Comparison of ENCODE assay signal across 1 cellular context in the genomic region with DNA sequence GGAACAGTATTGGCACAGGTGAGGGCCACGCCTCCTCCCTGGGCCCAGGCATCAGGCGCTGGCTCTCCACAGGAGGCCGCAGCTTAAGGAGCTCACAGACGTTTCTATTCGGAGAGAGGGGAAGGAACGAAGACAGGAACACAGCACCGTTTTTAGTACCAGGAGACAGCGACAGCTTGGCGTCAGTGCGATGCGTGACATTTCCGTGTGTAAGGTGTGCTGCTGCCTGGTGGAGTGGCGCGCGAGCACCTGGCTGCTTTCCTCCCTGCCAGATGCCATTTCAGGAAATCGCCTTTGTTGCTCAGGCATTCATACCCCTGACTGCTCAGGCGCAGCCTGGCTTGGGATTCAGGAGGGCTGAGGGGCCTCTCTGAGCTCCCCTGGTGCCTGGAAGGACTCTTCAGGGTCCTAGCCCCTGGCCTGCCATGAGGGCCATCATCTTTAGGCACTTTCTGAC.
TF ChIP-seq lines count a peak whose summit lies in the region.

No MANE protein-coding gene starts in this region.

TF ChIP-seq in H1, 55 proteins besides CTCF, POLR2A, EP300 and RAD21:
- TF ChIP-seq, protein P1, sequence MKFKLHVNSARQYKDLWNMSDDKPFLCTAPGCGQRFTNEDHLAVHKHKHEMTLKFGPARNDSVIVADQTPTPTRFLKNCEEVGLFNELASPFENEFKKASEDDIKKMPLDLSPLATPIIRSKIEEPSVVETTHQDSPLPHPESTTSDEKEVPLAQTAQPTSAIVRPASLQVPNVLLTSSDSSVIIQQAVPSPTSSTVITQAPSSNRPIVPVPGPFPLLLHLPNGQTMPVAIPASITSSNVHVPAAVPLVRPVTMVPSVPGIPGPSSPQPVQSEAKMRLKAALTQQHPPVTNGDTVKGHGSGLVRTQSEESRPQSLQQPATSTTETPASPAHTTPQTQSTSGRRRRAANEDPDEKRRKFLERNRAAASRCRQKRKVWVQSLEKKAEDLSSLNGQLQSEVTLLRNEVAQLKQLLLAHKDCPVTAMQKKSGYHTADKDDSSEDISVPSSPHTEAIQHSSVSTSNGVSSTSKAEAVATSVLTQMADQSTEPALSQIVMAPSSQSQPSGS (IDR thresholded peaks at IDR 0.05; ENCODE audit: low read length) = no peak
- TF ChIP-seq RNF2 (IDR thresholded peaks at IDR 0.05; ENCODE audit: borderline replicate concordance, low read depth, low read length, missing control alignments, poor library complexity, severe bottlenecking) (no peak), ZNF274 (IDR thresholded peaks at IDR 0.05; ENCODE audit: borderline replicate concordance, extremely low read depth, low read length) (no peak), HDAC6 (IDR thresholded peaks at IDR 0.05; ENCODE audit: low read depth, low read length) (no peak), CTBP2 (IDR thresholded peaks at IDR 0.05; ENCODE audit: borderline replicate concordance, insufficient read depth, insufficient read length, low read length) (no peak), EZH2 (IDR thresholded peaks at IDR 0.05; ENCODE audit: low read depth, low read length, severe bottlenecking) (no peak), TAF1 (IDR thresholded peaks at IDR 0.05; ENCODE audit: low read depth, low read length) (peak; percentile 47), TAF7 (optimal IDR thresholded peaks at IDR 0.05; ENCODE audit: borderline replicate concordance, low read depth, low read length) (no peak), JUND (IDR thresholded peaks at IDR 0.05; ENCODE audit: low read length) (no peak), JUN (IDR thresholded peaks at IDR 0.05; ENCODE audit: low read depth, low read length) (no peak), HDAC2 (IDR thresholded peaks at IDR 0.05; ENCODE audit: borderline replicate concordance in 1 of 2, low read depth in 2 of 2, low read length in 2 of 2) (peak in 1 of 2 experiments; percentile 27; a peak in 1 of 4 replicates), TCF12 (IDR thresholded peaks at IDR 0.05; ENCODE audit: low read depth, low read length) (0 out of 2 replicates have a peak, but pooled peaks have one; percentile 57), TEAD4 (IDR thresholded peaks at IDR 0.05; ENCODE audit: low read depth, low read length) (0 out of 2 replicates have a peak, but pooled peaks have one; percentile 11), SIN3A (conservative IDR thresholded peaks at IDR 0.05 in 1 of 2, IDR thresholded peaks at IDR 0.05 in 1 of 2; ENCODE audit: low read depth in 1 of 2, low read length in 2 of 2) (peak in 1 of 2 experiments; percentile 65; a peak in 1 of 4 replicates), NRF1 (IDR thresholded peaks at IDR 0.05; ENCODE audit: low read depth, low read length) (no peak), SIRT6 (IDR thresholded peaks at IDR 0.05; ENCODE audit: low read length) (no peak), ASH2L (IDR thresholded peaks at IDR 0.05; ENCODE audit: low read length) (peak; percentile 57), CHD2 (IDR thresholded peaks at IDR 0.05; ENCODE audit: low read length) (0 out of 2 replicates have a peak, but pooled peaks have one; percentile 30), BRCA1 (IDR thresholded peaks at IDR 0.05; ENCODE audit: low read depth, low read length) (no peak), KDM5A (IDR thresholded peaks at IDR 0.05; ENCODE audit: low read length) (no peak), EGR1 (IDR thresholded peaks at IDR 0.05; ENCODE audit: borderline replicate concordance, low read depth, low read length) (no peak), KDM1A (IDR thresholded peaks at IDR 0.05; ENCODE audit: borderline replicate concordance, low read length) (no peak), TBP (IDR thresholded peaks at IDR 0.05; ENCODE audit: low read depth, low read length) (no peak), RFX5 (IDR thresholded peaks at IDR 0.05; ENCODE audit: borderline replicate concordance, low read depth, low read length) (no peak), YY1 (IDR thresholded peaks at IDR 0.05; ENCODE audit: low read depth, low read length) (0 out of 2 replicates have a peak, but pooled peaks have one; percentile 53), SP4 (IDR thresholded peaks at IDR 0.05; ENCODE audit: low read length) (no peak), SP1 (IDR thresholded peaks at IDR 0.05; ENCODE audit: low read depth, low read length) (peak; percentile 48; the same call in 1 of the 2 replicates), KDM4A (IDR thresholded peaks at IDR 0.05; ENCODE audit: low read depth, low read length, severe bottlenecking) (no peak), CHD7 (IDR thresholded peaks at IDR 0.05; ENCODE audit: insufficient replicate concordance, low read length) (no peak), SP2 (IDR thresholded peaks at IDR 0.05; ENCODE audit: low read length) (no peak), BACH1 (IDR thresholded peaks at IDR 0.05; ENCODE audit: low read length) (no peak), NANOG (IDR thresholded peaks at IDR 0.05; ENCODE audit: insufficient read depth, low read depth, low read length, poor library complexity, severe bottlenecking) (no peak), PHF8 (conservative IDR thresholded peaks at IDR 0.05; ENCODE audit: low read depth, low read length) (no peak), BCL11A (IDR thresholded peaks at IDR 0.05; ENCODE audit: low read depth in 2 of 2, low read length in 2 of 2) (no peak), SIX5 (IDR thresholded peaks at IDR 0.05; ENCODE audit: low read depth, low read length) (no peak), GTF2F1 (IDR thresholded peaks at IDR 0.05; ENCODE audit: borderline replicate concordance, low read depth, low read length) (no peak), CREB1 (IDR thresholded peaks at IDR 0.05) (no peak; the same call in 1 of the 2 replicates), FOSL1 (IDR thresholded peaks at IDR 0.05; ENCODE audit: insufficient read depth, low read depth, low read length) (peak; percentile 87), SRF (IDR thresholded peaks at IDR 0.05; ENCODE audit: low read depth, low read length) (no peak), CBX8 (IDR thresholded peaks at IDR 0.05; ENCODE audit: borderline replicate concordance, low read depth, low read length) (no peak), MAFK (IDR thresholded peaks at IDR 0.05; ENCODE audit: low read depth, low read length) (no peak), POLR2AphosphoS5 (IDR thresholded peaks at IDR 0.05; ENCODE audit: low read depth, low read length) (peak; percentile 42; the same call in 1 of the 2 replicates), CHD1 (IDR thresholded peaks at IDR 0.05; ENCODE audit: low read depth, low read length) (no peak), RXRA (IDR thresholded peaks at IDR 0.05; ENCODE audit: insufficient read depth, low read depth, low read length) (no peak), RBBP5 (IDR thresholded peaks at IDR 0.05; ENCODE audit: borderline replicate concordance, low read depth, low read length) (peak; percentile 88), POU5F1 (IDR thresholded peaks at IDR 0.05; ENCODE audit: low read depth, low read length) (no peak), GABPA (IDR thresholded peaks at IDR 0.05; ENCODE audit: borderline replicate concordance, insufficient read depth, low read length) (no peak), SAP30 (IDR thresholded peaks at IDR 0.05; ENCODE audit: insufficient read depth, insufficient replicate concordance, low read length) (no peak), CBX5 (IDR thresholded peaks at IDR 0.05; ENCODE audit: low read depth, low read length) (no peak), CEBPB (IDR thresholded peaks at IDR 0.05; ENCODE audit: low read depth, low read length) (no peak), SUZ12 (IDR thresholded peaks at IDR 0.05; ENCODE audit: low read length) (no peak)
- TF ChIP-seq, protein P2, sequence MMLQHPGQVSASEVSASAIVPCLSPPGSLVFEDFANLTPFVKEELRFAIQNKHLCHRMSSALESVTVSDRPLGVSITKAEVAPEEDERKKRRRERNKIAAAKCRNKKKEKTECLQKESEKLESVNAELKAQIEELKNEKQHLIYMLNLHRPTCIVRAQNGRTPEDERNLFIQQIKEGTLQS (IDR thresholded peaks at IDR 0.05; ENCODE audit: insufficient read depth, low read depth, low read length) = no peak
- TF ChIP-seq, protein P3, sequence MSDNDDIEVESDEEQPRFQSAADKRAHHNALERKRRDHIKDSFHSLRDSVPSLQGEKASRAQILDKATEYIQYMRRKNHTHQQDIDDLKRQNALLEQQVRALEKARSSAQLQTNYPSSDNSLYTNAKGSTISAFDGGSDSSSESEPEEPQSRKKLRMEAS (IDR thresholded peaks at IDR 0.05) = peak; percentile 69
- TF ChIP-seq, protein P4, sequence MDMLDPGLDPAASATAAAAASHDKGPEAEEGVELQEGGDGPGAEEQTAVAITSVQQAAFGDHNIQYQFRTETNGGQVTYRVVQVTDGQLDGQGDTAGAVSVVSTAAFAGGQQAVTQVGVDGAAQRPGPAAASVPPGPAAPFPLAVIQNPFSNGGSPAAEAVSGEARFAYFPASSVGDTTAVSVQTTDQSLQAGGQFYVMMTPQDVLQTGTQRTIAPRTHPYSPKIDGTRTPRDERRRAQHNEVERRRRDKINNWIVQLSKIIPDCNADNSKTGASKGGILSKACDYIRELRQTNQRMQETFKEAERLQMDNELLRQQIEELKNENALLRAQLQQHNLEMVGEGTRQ (IDR thresholded peaks at IDR 0.05; ENCODE audit: low read length) = no peak
- TF ChIP-seq, protein P5, sequence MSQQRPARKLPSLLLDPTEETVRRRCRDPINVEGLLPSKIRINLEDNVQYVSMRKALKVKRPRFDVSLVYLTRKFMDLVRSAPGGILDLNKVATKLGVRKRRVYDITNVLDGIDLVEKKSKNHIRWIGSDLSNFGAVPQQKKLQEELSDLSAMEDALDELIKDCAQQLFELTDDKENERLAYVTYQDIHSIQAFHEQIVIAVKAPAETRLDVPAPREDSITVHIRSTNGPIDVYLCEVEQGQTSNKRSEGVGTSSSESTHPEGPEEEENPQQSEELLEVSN (IDR thresholded peaks at IDR 0.05) = peak; percentile 3; the same call in 1 of the 2 replicates
